8 cellular contexts compared by ENCODE assay signal in genomic region chr6:35727935-35728662, GRCh38. TPM values are rescaled to one million over a fixed set of nuclear protein-coding genes. Genes with fewer than 3 reads are reported as not detected.
DNase-seq lines count a peak whose midpoint lies in the region; ATAC-seq, FAIRE-seq and TF ChIP-seq lines count a peak whose summit lies in the region.

No MANE protein-coding gene starts in this region.

- no peak for FAIRE-seq in HepG2 (lab: Jason Lieb, UNC)

- ATAC-seq in GM18873 (IDR thresholded peaks at IDR 0.05; ENCODE audit: low FRiP score, unreplicated experiment) (peak; percentile 30), HG03280 (IDR thresholded peaks at IDR 0.05; ENCODE audit: unreplicated experiment) (peak; percentile 32), HepG2 (peak; percentile 39)

- TF ChIP-seq EP300 in HepG2 (IDR thresholded peaks at IDR 0.05; ENCODE audit: low read depth in 2 of 2, low read length in 2 of 2): peak in 1 of 2 experiments; percentile 47; a peak in 1 of 4 replicates
- TF ChIP-seq EP300 in HepG2 (CRISPR knock-in tag; IDR thresholded peaks at IDR 0.05; ENCODE audit: borderline replicate concordance): no peak

- H2AFZ ChIP-seq in ACC112 (ENCODE audit: low read length, unreplicated experiment) (peak overlapping the region; percentile 9), HepG2 (ENCODE audit: low read length) (peak overlapping the region; percentile 23)

- H3K36me3 ChIP-seq in ACC112 (ENCODE audit: insufficient read depth, low read length) (no peaks in the 10 kb centered on the region), HepG2 (replicated peaks in 1 of 2; ENCODE audit: control insufficient read depth in 1 of 2, insufficient read depth in 2 of 2, low read length in 2 of 2) (no peaks in the 10 kb centered on the region)

- no peak for TF ChIP-seq CTCF in HepG2 (CRISPR knock-in tag; IDR thresholded peaks at IDR 0.05)

- no peaks in the 10 kb centered on the region for H3K9me3 ChIP-seq in HepG2 (ENCODE audit: low read length)

- peak overlapping the region; percentile 100 for H3K4me2 ChIP-seq in HepG2 (ENCODE audit: low read depth, low read length)

- H3K4me1 ChIP-seq in ACC112 (ENCODE audit: control insufficient read depth, insufficient read depth, low read length, unreplicated experiment) (peaks cover 78% of the 10 kb centered on the region), HepG2 (ENCODE audit: insufficient read depth, low read length) (peaks cover 85% of the 10 kb centered on the region)

- 0% methylated on average over 36 of the region's 57 CpGs for WGBS in HepG2 (ENCODE audit: low lambda C conversion rate)

- POLR2A ChIA-PET in HepG2 (lab: Yijun Ruan, JAX): interaction anchor here (1.3 to 3.4 kb wide), 3 partner anchors 9 to 126 kb away, joined by 4 to 16 read pairs (median 15); partner anchors contain the start of gene ARMC12

- no TSS peak for BruUV-seq in HepG2 (replicated peaks; lab: Mats Ljungman, UMichigan)

- intact Hi-C loops in HepG2 (cut with micrococcal nuclease; ENCODE audit: unreplicated experiment): no loop called here

- H3K4me3 ChIP-seq in ACC112 (ENCODE audit: low read depth, low read length) (peak overlapping the region; percentile 78), HepG2 (replicated peaks in 1 of 3; ENCODE audit: insufficient read depth in 1 of 3, low read depth in 2 of 3, low read length in 3 of 3) (peak overlapping the region; percentile 61 to 88 (median 63))

- no peaks in the 10 kb centered on the region for H4K20me1 ChIP-seq in HepG2 (ENCODE audit: insufficient read depth, low read length)

- CTCF ChIA-PET in HepG2 (lab: Yijun Ruan, JAX; ENCODE audit: low intra/inter-chr PET ratio, low total read pairs): no interaction called here

- no peaks in the 10 kb centered on the region for H3K27me3 ChIP-seq in ACC112 (ENCODE audit: insufficient read depth, low read length)
- H3K27me3 ChIP-seq in HepG2 (ENCODE audit: control insufficient read depth in 1 of 2, insufficient read depth in 2 of 2, low read length in 2 of 2): no peaks in the 10 kb centered on the region; a peak in 1 of 5 replicates

- no peak for TF ChIP-seq RAD21 in HepG2 (CRISPR knock-in tag; IDR thresholded peaks at IDR 0.05)

- in situ Hi-C loops in HepG2 (cut with HindIII; ENCODE audit: extremely low pct_ligation_motif_present, low pct_unique_long_range_greater_than_20kb): loop anchor here (5.0 kb wide), 1 partner anchor 41 kb away; the partner anchor contains the start of gene FKBP5

- peak overlapping the region; percentile 66 for H3K9ac ChIP-seq in HepG2 (ENCODE audit: insufficient read depth, low read depth, low read length)

- peak overlapping the region; percentile 98 for H3K27ac ChIP-seq in ACC112 (ENCODE audit: low read depth, low read length)
- peak overlapping the region; percentile 53 for H3K27ac ChIP-seq in HepG2 (ENCODE audit: extremely low read length, insufficient read depth, low read length)

- H3K79me2 ChIP-seq in ACC112 (ENCODE audit: control insufficient read depth, insufficient read depth, low read length, unreplicated experiment): no peaks in the 10 kb centered on the region
- no peaks in the 10 kb centered on the region for H3K79me2 ChIP-seq in HepG2 (ENCODE audit: insufficient read depth, low read length)

- DNase-seq in NCI-H69 (lab: John Stamatoyannopoulos, UW) (peak; percentile 90), dedifferentiated amniotic fluid mesenchymal stem cell (ENCODE audit: extremely low spot score) (peak; percentile 77), HepG2 (ENCODE audit: low spot score) (peak; percentile 76)
- DNase-seq in activated CD4-positive, alpha-beta T cell treated with anti-CD3 and anti-CD28 coated beads, Interleukin-2, amount 50 U/mL, for 1 hour: peak; percentile 80
- DNase-seq in stimulated activated CD4-positive, alpha-beta T cell treated with anti-CD3 and anti-CD28 coated beads, Interleukin-2, amount 100 ng/mL, for 4 hours (ENCODE audit: low read depth): peak; percentile 77

- TF ChIP-seq POLR2A in HepG2 (IDR thresholded peaks at IDR 0.05; ENCODE audit: insufficient read depth in 1 of 2, low read depth in 2 of 2, low read length in 2 of 2): no peak; a peak in 1 of 4 replicates

RNA-seq across cellular contexts. Expression of gene ARMC12, which starts 8.7 kb away (rescaled TPM):
- total RNA-seq in HepG2 (2016; rRNA removed; fragmentation: Illumina TruSeq; extraction: Trizol): not detected in 2 replicates
- not detected in 2 replicates for total RNA-seq in HepG2 (2016; cell fraction: cytosol; rRNA removed; fragmentation: Illumina TruSeq; extraction: Trizol; ENCODE audit: low read depth)
- 0.17 TPM in 1 of 2 replicates, not detected in the other for total RNA-seq in HepG2 (2016; cell fraction: insoluble cytoplasmic fraction; rRNA removed; fragmentation: Illumina TruSeq; extraction: Trizol)
- not detected in 2 replicates for total RNA-seq in HepG2 (2016; cell fraction: membrane; rRNA removed; fragmentation: Illumina TruSeq; extraction: Trizol)
- total RNA-seq in HepG2 (2016; cell fraction: nucleus; rRNA removed; fragmentation: Illumina TruSeq; extraction: Trizol): not detected in 2 replicates
- polyA plus RNA-seq in HepG2 (2011; rRNA removed): 1.3 and 1.4 TPM in 2 replicates
- 0.71 and 1.0 TPM in 2 replicates for polyA plus RNA-seq in HepG2 (2011; cell fraction: cytosol; rRNA removed)
- polyA plus RNA-seq in HepG2 (2011; cell fraction: nucleus; rRNA removed): 4.4 and 4.7 TPM in 2 replicates
- 0.15 and 0.76 TPM in 2 replicates for polyA plus RNA-seq in HepG2 (2012)
- polyA plus RNA-seq in HepG2 (2016; cell fraction: cytosol; fragmentation: Illumina TruSeq; extraction: Trizol; ENCODE audit: low read depth): 0.15 TPM in 1 of 2 replicates, not detected in the other
- polyA plus RNA-seq in HepG2 (2016; cell fraction: insoluble cytoplasmic fraction; fragmentation: Illumina TruSeq; extraction: Trizol; ENCODE audit: low read depth): not detected in 2 replicates
- polyA plus RNA-seq in HepG2 (2016; cell fraction: membrane; fragmentation: Illumina TruSeq; extraction: Trizol; ENCODE audit: low read depth): not detected in 2 replicates
- polyA plus RNA-seq in HepG2 (2016; cell fraction: nucleus; fragmentation: Illumina TruSeq; extraction: Trizol; ENCODE audit: insufficient read depth, low read depth): 0.47 TPM in 1 of 2 replicates, not detected in the other
- polyA minus RNA-seq in HepG2 (2011; rRNA and poly(A)+ RNA removed; ENCODE audit: low replicate concordance): 0.21 and 0.38 TPM in 2 replicates
- not detected in 2 replicates for polyA minus RNA-seq in HepG2 (2011; cell fraction: cytosol; rRNA and poly(A)+ RNA removed)
- 1.2 TPM in 1 of 2 replicates, not detected in the other for polyA minus RNA-seq in HepG2 (2011; cell fraction: nucleus; rRNA and poly(A)+ RNA removed)

RNA-seq across cellular contexts. Expression of gene FKBP5, which starts 39.4 kb away (rescaled TPM):
- total RNA-seq in HepG2 (2016; rRNA removed; fragmentation: Illumina TruSeq; extraction: Trizol): 17.4 and 30.9 TPM in 2 replicates
- 9.1 and 9.8 TPM in 2 replicates for total RNA-seq in HepG2 (2016; cell fraction: cytosol; rRNA removed; fragmentation: Illumina TruSeq; extraction: Trizol; ENCODE audit: low read depth)
- total RNA-seq in HepG2 (2016; cell fraction: insoluble cytoplasmic fraction; rRNA removed; fragmentation: Illumina TruSeq; extraction: Trizol): 17.4 and 28.9 TPM in 2 replicates
- total RNA-seq in HepG2 (2016; cell fraction: membrane; rRNA removed; fragmentation: Illumina TruSeq; extraction: Trizol): 15.6 and 16.6 TPM in 2 replicates
- total RNA-seq in HepG2 (2016; cell fraction: nucleus; rRNA removed; fragmentation: Illumina TruSeq; extraction: Trizol): 13.7 and 15.0 TPM in 2 replicates
- 6.9 and 8.0 TPM in 2 replicates for polyA plus RNA-seq in HepG2 (2011; rRNA removed)
- polyA plus RNA-seq in HepG2 (2011; cell fraction: cytosol; rRNA removed): 4.0 and 5.9 TPM in 2 replicates
- polyA plus RNA-seq in HepG2 (2011; cell fraction: nucleus; rRNA removed): 2.9 and 3.5 TPM in 2 replicates
- 13.9 and 16.1 TPM in 2 replicates for polyA plus RNA-seq in HepG2 (2012)
- 2.6 and 2.8 TPM in 2 replicates for polyA plus RNA-seq in HepG2 (2016; cell fraction: cytosol; fragmentation: Illumina TruSeq; extraction: Trizol; ENCODE audit: low read depth)
- 46.6 and 52.0 TPM in 2 replicates for polyA plus RNA-seq in HepG2 (2016; cell fraction: insoluble cytoplasmic fraction; fragmentation: Illumina TruSeq; extraction: Trizol; ENCODE audit: low read depth)
- 10.4 and 11.9 TPM in 2 replicates for polyA plus RNA-seq in HepG2 (2016; cell fraction: membrane; fragmentation: Illumina TruSeq; extraction: Trizol; ENCODE audit: low read depth)
- 24.1 and 24.8 TPM in 2 replicates for polyA plus RNA-seq in HepG2 (2016; cell fraction: nucleus; fragmentation: Illumina TruSeq; extraction: Trizol; ENCODE audit: insufficient read depth, low read depth)
- polyA minus RNA-seq in HepG2 (2011; rRNA and poly(A)+ RNA removed; ENCODE audit: low replicate concordance): 4.5 and 8.4 TPM in 2 replicates
- 6.9 and 7.1 TPM in 2 replicates for polyA minus RNA-seq in HepG2 (2011; cell fraction: cytosol; rRNA and poly(A)+ RNA removed)
- 7.6 and 10.1 TPM in 2 replicates for polyA minus RNA-seq in HepG2 (2011; cell fraction: nucleus; rRNA and poly(A)+ RNA removed)

RNA-seq across cellular contexts. Expression of gene CLPSL2, which starts 48.3 kb away (rescaled TPM):
- total RNA-seq in HepG2 (2016; rRNA removed; fragmentation: Illumina TruSeq; extraction: Trizol): not detected in 2 replicates
- total RNA-seq in HepG2 (2016; cell fraction: cytosol; rRNA removed; fragmentation: Illumina TruSeq; extraction: Trizol; ENCODE audit: low read depth): not detected in 2 replicates
- not detected in 2 replicates for total RNA-seq in HepG2 (2016; cell fraction: insoluble cytoplasmic fraction; rRNA removed; fragmentation: Illumina TruSeq; extraction: Trizol)
- not detected in 2 replicates for total RNA-seq in HepG2 (2016; cell fraction: membrane; rRNA removed; fragmentation: Illumina TruSeq; extraction: Trizol)
- total RNA-seq in HepG2 (2016; cell fraction: nucleus; rRNA removed; fragmentation: Illumina TruSeq; extraction: Trizol): not detected in 2 replicates
- not detected in 2 replicates for polyA plus RNA-seq in HepG2 (2011; rRNA removed)
- not detected in 2 replicates for polyA plus RNA-seq in HepG2 (2011; cell fraction: cytosol; rRNA removed)
- not detected in 2 replicates for polyA plus RNA-seq in HepG2 (2011; cell fraction: nucleus; rRNA removed)
- polyA plus RNA-seq in HepG2 (2012): not detected in 2 replicates
- polyA plus RNA-seq in HepG2 (2016; cell fraction: cytosol; fragmentation: Illumina TruSeq; extraction: Trizol; ENCODE audit: low read depth): not detected in 2 replicates
- not detected in 2 replicates for polyA plus RNA-seq in HepG2 (2016; cell fraction: insoluble cytoplasmic fraction; fragmentation: Illumina TruSeq; extraction: Trizol; ENCODE audit: low read depth)
- not detected in 2 replicates for polyA plus RNA-seq in HepG2 (2016; cell fraction: membrane; fragmentation: Illumina TruSeq; extraction: Trizol; ENCODE audit: low read depth)
- not detected in 2 replicates for polyA plus RNA-seq in HepG2 (2016; cell fraction: nucleus; fragmentation: Illumina TruSeq; extraction: Trizol; ENCODE audit: insufficient read depth, low read depth)
- not detected in 2 replicates for polyA minus RNA-seq in HepG2 (2011; rRNA and poly(A)+ RNA removed; ENCODE audit: low replicate concordance)
- polyA minus RNA-seq in HepG2 (2011; cell fraction: cytosol; rRNA and poly(A)+ RNA removed): not detected in 2 replicates
- polyA minus RNA-seq in HepG2 (2011; cell fraction: nucleus; rRNA and poly(A)+ RNA removed): not detected in 2 replicates

RNA-seq across cellular contexts. Expression of gene CLPSL1, which starts 52.7 kb away (rescaled TPM):
- not detected in 2 replicates for total RNA-seq in HepG2 (2016; rRNA removed; fragmentation: Illumina TruSeq; extraction: Trizol)
- total RNA-seq in HepG2 (2016; cell fraction: cytosol; rRNA removed; fragmentation: Illumina TruSeq; extraction: Trizol; ENCODE audit: low read depth): not detected in 2 replicates
- total RNA-seq in HepG2 (2016; cell fraction: insoluble cytoplasmic fraction; rRNA removed; fragmentation: Illumina TruSeq; extraction: Trizol): not detected in 2 replicates
- total RNA-seq in HepG2 (2016; cell fraction: membrane; rRNA removed; fragmentation: Illumina TruSeq; extraction: Trizol): not detected in 2 replicates
- not detected in 2 replicates for total RNA-seq in HepG2 (2016; cell fraction: nucleus; rRNA removed; fragmentation: Illumina TruSeq; extraction: Trizol)
- polyA plus RNA-seq in HepG2 (2011; rRNA removed): not detected in 2 replicates
- polyA plus RNA-seq in HepG2 (2011; cell fraction: cytosol; rRNA removed): not detected in 2 replicates
- polyA plus RNA-seq in HepG2 (2011; cell fraction: nucleus; rRNA removed): not detected in 2 replicates
- polyA plus RNA-seq in HepG2 (2012): not detected in 2 replicates
- not detected in 2 replicates for polyA plus RNA-seq in HepG2 (2016; cell fraction: cytosol; fragmentation: Illumina TruSeq; extraction: Trizol; ENCODE audit: low read depth)
- polyA plus RNA-seq in HepG2 (2016; cell fraction: insoluble cytoplasmic fraction; fragmentation: Illumina TruSeq; extraction: Trizol; ENCODE audit: low read depth): not detected in 2 replicates
- polyA plus RNA-seq in HepG2 (2016; cell fraction: membrane; fragmentation: Illumina TruSeq; extraction: Trizol; ENCODE audit: low read depth): not detected in 2 replicates
- not detected in 2 replicates for polyA plus RNA-seq in HepG2 (2016; cell fraction: nucleus; fragmentation: Illumina TruSeq; extraction: Trizol; ENCODE audit: insufficient read depth, low read depth)
- not detected in 2 replicates for polyA minus RNA-seq in HepG2 (2011; rRNA and poly(A)+ RNA removed; ENCODE audit: low replicate concordance)
- polyA minus RNA-seq in HepG2 (2011; cell fraction: cytosol; rRNA and poly(A)+ RNA removed): not detected in 2 replicates
- polyA minus RNA-seq in HepG2 (2011; cell fraction: nucleus; rRNA and poly(A)+ RNA removed): not detected in 2 replicates

Comparison
In these comparisons a context has a peak if more than half of its experiments do, and no peak if none do; other contexts are left out.
1. Peak in every context shown above with its lines: DNase-seq, ATAC-seq, H3K4me3 ChIP-seq and H3K27ac ChIP-seq.